In the genomic region with DNA sequence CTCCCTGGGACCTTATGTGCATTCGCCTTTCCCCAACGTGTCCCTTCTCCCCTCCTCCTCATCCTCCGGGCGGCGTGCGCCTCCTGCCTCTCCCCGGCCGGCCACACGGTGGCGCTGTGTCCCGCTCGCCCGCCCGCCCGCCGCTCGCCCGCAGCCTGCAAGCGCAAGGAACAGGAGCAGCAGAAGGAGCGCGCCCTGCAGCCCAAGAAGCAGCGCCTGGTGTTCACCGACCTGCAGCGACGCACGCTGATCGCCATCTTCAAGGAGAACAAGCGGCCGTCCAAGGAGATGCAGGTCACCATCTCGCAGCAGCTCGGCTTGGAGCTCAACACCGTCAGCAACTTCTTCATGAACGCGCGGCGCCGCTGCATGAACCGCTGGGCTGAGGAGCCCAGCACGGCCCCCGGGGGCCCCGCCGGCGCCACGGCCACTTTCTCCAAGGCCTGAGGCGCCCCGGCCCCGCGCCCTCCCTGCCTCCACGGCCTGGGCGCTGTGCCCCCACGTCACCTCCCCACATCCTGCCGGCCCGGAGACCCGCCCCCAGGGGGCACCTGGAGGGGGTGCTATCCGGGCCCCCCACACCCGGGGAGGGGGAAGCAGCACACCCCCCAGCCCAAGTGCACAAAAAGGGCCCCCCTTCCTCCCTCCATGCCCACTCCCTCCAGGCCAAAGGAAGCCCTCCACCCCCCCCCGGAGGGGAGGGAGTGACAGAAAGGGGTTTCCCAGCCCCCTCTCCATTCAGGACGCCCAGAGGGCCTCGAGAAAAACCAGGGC, we compare ENCODE assay signal across 11 cellular contexts. TPM values are rescaled to one million over a fixed set of nuclear protein-coding genes. Genes with fewer than 3 reads are reported as not detected.
DNase-seq lines count a peak whose midpoint lies in the region; TF ChIP-seq lines count a peak whose summit lies in the region.
"Had no signal": no experiment of that assay in that cellular context is flagged by ENCODE, and none has a peak within 500 bp of the region (broad histone marks: within the 10 kb centered on the region; RNA-seq: fewer than 3 reads in every experiment).

No MANE protein-coding gene starts in this region.

- no peak overlapping the region for H3K27ac ChIP-seq in HEK293 (ENCODE audit: extremely low read depth, low read depth, low read length)
- no peak overlapping the region for H3K27ac ChIP-seq in VCaP

- POLR2A ChIA-PET in BJ (lab: Charles Lee) (no interaction called here), HEK293 (lab: Yijun Ruan, JAX) (no interaction called here)

- CTCF ChIA-PET in BJ (lab: Yijun Ruan, JAX) = interaction anchor here (1.0 kb wide), 1 partner anchor 103 kb away, joined by 3 read pairs; no protein-coding TSS in a partner anchor
- CTCF ChIA-PET in HEK293 (lab: Yijun Ruan, JAX) = interaction anchor here (0.7 to 1.0 kb wide), 2 partner anchors 22 to 100 kb away, joined by 3 read pairs; a partner anchor contains a TSS

- peaks cover 36% of the 10 kb centered on the region for H3K27me3 ChIP-seq in BJ (ENCODE audit: control insufficient read depth, insufficient read depth, low read length)

- no peak overlapping the region for H3K4me3 ChIP-seq in BJ (ENCODE audit: low read depth, low read length)
- H3K4me3 ChIP-seq in HEK293 (ENCODE audit: low read depth, low read length) = no peak overlapping the region

- no peak for DNase-seq in BJ (ENCODE audit: low read depth)
- peak; percentile 30 for DNase-seq in iris pigment epithelial cell (ENCODE audit: low read depth)
- no peak for DNase-seq in hypothalamus (lab: John Stamatoyannopoulos, UW)
- no peak for DNase-seq in globus pallidus (ENCODE audit: low spot score)
- no peak for DNase-seq in NCI-H1092 (lab: John Stamatoyannopoulos, UW)
- no peak for DNase-seq in midbrain (lab: John Stamatoyannopoulos, UW)
- DNase-seq: activated naive CD8-positive, alpha-beta T cell treated with anti-CD3 and anti-CD28 coated beads, Interleukin-2, amount 10 ng/mL, durations not matched to agents 7 days and 5 days; naive B cell; substantia nigra had no signal

- TF ChIP-seq CTCF in BJ (IDR thresholded peaks at IDR 0.05; ENCODE audit: insufficient read depth, low read depth, low read length) (0 out of 2 replicates have a peak, but pooled peaks have one; percentile 23), HEK293 (tag by site-specific recombination; IDR thresholded peaks at IDR 0.05) (peak; percentile 53), VCaP (conservative IDR thresholded peaks at IDR 0.05) (peak; percentile 57)

- no peaks in the 10 kb centered on the region; the same call in 1 of the 2 replicates for H3K4me1 ChIP-seq in HEK293 (ENCODE audit: control insufficient read depth, insufficient read depth, low read length)

- H3K36me3 ChIP-seq in BJ (ENCODE audit: control insufficient read depth, insufficient read depth, low read length) (no peaks in the 10 kb centered on the region), HEK293 (ENCODE audit: control insufficient read depth in 2 of 2, insufficient read depth in 1 of 2, low read length in 2 of 2) (no peaks in the 10 kb centered on the region)

- no peaks in the 10 kb centered on the region for H3K9me3 ChIP-seq in HEK293 (ENCODE audit: control insufficient read depth, insufficient read depth, low read depth, low read length)

TF ChIP-seq in HEK293, 187 proteins besides CTCF, POLR2A, EP300 and RAD21 (continues in another document):
- no peak for TF ChIP-seq IKZF3 (tag by site-specific recombination; IDR thresholded peaks at IDR 0.05)
- no peak for TF ChIP-seq ZFP69B (tag by site-specific recombination; IDR thresholded peaks at IDR 0.05)
- TF ChIP-seq, protein P1, sequence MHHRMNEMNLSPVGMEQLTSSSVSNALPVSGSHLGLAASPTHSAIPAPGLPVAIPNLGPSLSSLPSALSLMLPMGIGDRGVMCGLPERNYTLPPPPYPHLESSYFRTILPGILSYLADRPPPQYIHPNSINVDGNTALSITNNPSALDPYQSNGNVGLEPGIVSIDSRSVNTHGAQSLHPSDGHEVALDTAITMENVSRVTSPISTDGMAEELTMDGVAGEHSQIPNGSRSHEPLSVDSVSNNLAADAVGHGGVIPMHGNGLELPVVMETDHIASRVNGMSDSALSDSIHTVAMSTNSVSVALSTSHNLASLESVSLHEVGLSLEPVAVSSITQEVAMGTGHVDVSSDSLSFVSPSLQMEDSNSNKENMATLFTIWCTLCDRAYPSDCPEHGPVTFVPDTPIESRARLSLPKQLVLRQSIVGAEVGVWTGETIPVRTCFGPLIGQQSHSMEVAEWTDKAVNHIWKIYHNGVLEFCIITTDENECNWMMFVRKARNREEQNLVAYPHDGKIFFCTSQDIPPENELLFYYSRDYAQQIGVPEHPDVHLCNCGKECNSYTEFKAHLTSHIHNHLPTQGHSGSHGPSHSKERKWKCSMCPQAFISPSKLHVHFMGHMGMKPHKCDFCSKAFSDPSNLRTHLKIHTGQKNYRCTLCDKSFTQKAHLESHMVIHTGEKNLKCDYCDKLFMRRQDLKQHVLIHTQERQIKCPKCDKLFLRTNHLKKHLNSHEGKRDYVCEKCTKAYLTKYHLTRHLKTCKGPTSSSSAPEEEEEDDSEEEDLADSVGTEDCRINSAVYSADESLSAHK (tag by site-specific recombination; IDR thresholded peaks at IDR 0.05) = no peak
- TF ChIP-seq ZNF221 (tag by site-specific recombination; IDR thresholded peaks at IDR 0.05; ENCODE audit: borderline replicate concordance) = no peak
- no peak for TF ChIP-seq ZSCAN23 (tag by site-specific recombination; IDR thresholded peaks at IDR 0.05)
- peak; percentile 71; the same call in 1 of the 2 replicates for TF ChIP-seq ZNF610 (tag by site-specific recombination; IDR thresholded peaks at IDR 0.05; ENCODE audit: borderline replicate concordance)
- TF ChIP-seq, protein P2, sequence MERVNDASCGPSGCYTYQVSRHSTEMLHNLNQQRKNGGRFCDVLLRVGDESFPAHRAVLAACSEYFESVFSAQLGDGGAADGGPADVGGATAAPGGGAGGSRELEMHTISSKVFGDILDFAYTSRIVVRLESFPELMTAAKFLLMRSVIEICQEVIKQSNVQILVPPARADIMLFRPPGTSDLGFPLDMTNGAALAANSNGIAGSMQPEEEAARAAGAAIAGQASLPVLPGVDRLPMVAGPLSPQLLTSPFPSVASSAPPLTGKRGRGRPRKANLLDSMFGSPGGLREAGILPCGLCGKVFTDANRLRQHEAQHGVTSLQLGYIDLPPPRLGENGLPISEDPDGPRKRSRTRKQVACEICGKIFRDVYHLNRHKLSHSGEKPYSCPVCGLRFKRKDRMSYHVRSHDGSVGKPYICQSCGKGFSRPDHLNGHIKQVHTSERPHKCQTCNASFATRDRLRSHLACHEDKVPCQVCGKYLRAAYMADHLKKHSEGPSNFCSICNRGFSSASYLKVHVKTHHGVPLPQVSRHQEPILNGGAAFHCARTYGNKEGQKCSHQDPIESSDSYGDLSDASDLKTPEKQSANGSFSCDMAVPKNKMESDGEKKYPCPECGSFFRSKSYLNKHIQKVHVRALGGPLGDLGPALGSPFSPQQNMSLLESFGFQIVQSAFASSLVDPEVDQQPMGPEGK (tag by site-specific recombination; IDR thresholded peaks at IDR 0.05) = no peak
- TF ChIP-seq ZNF48 (tag by site-specific recombination; IDR thresholded peaks at IDR 0.05) = no peak
- TF ChIP-seq ZNF571 (tag by site-specific recombination; IDR thresholded peaks at IDR 0.05) = no peak
- no peak for TF ChIP-seq SCRT2 (tag by site-specific recombination; IDR thresholded peaks at IDR 0.05)
- TF ChIP-seq ZNF132 (tag by site-specific recombination; IDR thresholded peaks at IDR 0.05; ENCODE audit: borderline replicate concordance) = no peak
- TF ChIP-seq ZNF624 (tag by site-specific recombination; IDR thresholded peaks at IDR 0.05) = no peak
- TF ChIP-seq ZBTB20 (tag by site-specific recombination; IDR thresholded peaks at IDR 0.05) = no peak
- TF ChIP-seq ZBTB7A (tag by site-specific recombination; IDR thresholded peaks at IDR 0.05; ENCODE audit: low read depth) = no peak
- 0 out of 2 replicates have a peak, but pooled peaks have one; percentile 3 for TF ChIP-seq ZNF133 (tag by site-specific recombination; IDR thresholded peaks at IDR 0.05)
- TF ChIP-seq, protein P3, sequence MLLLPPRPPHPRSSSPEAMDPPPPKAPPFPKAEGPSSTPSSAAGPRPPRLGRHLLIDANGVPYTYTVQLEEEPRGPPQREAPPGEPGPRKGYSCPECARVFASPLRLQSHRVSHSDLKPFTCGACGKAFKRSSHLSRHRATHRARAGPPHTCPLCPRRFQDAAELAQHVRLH (tag by site-specific recombination; IDR thresholded peaks at IDR 0.05) = 0 out of 2 replicates have a peak, but pooled peaks have one; percentile 14
- TF ChIP-seq ZNF670 (tag by site-specific recombination; IDR thresholded peaks at IDR 0.05; ENCODE audit: low read depth) = no peak
- TF ChIP-seq, protein P4, sequence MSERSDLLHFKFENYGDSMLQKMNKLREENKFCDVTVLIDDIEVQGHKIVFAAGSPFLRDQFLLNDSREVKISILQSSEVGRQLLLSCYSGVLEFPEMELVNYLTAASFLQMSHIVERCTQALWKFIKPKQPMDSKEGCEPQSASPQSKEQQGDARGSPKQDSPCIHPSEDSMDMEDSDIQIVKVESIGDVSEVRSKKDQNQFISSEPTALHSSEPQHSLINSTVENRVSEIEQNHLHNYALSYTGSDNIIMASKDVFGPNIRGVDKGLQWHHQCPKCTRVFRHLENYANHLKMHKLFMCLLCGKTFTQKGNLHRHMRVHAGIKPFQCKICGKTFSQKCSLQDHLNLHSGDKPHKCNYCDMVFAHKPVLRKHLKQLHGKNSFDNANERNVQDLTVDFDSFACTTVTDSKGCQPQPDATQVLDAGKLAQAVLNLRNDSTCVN (tag by site-specific recombination; optimal IDR thresholded peaks at IDR 0.05) = peak; percentile 33
- TF ChIP-seq, protein P5, sequence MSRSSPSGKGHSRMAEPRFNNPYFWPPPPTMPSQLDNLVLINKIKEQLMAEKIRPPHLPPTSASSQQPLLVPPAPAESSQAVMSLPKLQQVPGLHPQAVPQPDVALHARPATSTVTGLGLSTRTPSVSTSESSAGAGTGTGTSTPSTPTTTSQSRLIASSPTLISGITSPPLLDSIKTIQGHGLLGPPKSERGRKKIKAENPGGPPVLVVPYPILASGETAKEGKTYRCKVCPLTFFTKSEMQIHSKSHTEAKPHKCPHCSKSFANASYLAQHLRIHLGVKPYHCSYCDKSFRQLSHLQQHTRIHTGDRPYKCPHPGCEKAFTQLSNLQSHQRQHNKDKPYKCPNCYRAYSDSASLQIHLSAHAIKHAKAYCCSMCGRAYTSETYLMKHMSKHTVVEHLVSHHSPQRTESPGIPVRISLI (tag by site-specific recombination; IDR thresholded peaks at IDR 0.05) = no peak
- no peak for TF ChIP-seq ZNF555 (tag by site-specific recombination; conservative IDR thresholded peaks at IDR 0.05)
- TF ChIP-seq KLF9 (tag by site-specific recombination; IDR thresholded peaks at IDR 0.05; ENCODE audit: low read depth) = no peak
- no peak for TF ChIP-seq ZNF311 (tag by site-specific recombination; IDR thresholded peaks at IDR 0.05; ENCODE audit: borderline replicate concordance)

RNA-seq across cellular contexts. Expression of a gene that starts 21.9 kb away (rescaled TPM):
- not detected in 2 replicates for polyA plus RNA-seq in BJ (2011; rRNA removed)
- polyA minus RNA-seq in BJ (2011; rRNA and poly(A)+ RNA removed) = not detected in 2 replicates

RNA-seq across cellular contexts. Expression of a gene that starts 36.9 kb away (rescaled TPM):
- 2.7 and 4.6 TPM in 2 replicates for polyA plus RNA-seq in BJ (2011; rRNA removed)
- polyA minus RNA-seq in BJ (2011; rRNA and poly(A)+ RNA removed) = 2.9 and 3.9 TPM in 2 replicates
